8 cellular contexts compared by ENCODE assay signal in the genomic region with DNA sequence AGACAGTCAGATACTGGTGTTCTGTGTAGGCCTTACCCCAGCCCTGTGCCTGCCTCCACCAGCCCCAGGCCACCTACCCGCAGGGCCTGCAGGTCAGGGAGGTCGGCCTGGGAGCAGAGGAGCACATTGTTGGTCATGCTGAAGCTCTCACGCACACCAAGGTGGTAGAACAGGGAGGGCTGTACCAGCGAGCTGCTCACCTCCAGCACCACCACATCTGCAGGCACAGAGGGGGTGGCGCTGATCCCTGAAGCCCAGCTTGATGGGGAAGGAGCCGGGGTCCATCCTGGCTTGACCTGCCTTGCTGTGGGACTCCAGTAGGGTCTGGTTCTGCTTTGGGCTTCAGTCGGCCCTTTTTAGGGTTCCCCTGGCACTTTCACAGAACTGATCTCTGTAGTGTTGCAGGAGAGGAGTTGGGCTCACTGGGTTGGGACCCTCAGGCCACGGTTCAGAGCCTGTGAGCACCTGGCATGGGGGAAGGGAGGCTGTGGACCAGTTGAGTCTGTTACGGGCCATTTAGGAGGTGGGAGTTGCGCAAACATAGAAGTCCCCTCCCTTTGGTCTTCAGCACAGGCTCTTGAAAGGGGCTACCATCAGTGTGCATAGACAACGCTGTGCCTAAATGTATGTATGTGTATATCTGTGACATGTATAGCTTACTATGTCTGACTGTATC. TPM values are rescaled to one million over a fixed set of nuclear protein-coding genes. Genes with fewer than 3 reads are reported as not detected.
DNase-seq lines count a peak whose midpoint lies in the region; ATAC-seq, FAIRE-seq and TF ChIP-seq lines count a peak whose summit lies in the region.

No MANE protein-coding gene starts in this region.

- peaks cover 21% of the 10 kb centered on the region for H3K4me1 ChIP-seq in HUES64 (ENCODE audit: insufficient read depth, low read length)
- H3K4me1 ChIP-seq in muscle layer of duodenum (ENCODE audit: control insufficient read depth in 1 of 2, insufficient read depth in 2 of 2, low read length in 2 of 2): peaks cover 16 to 29% of the 10 kb centered on the region in 2 donors

- no peak for TF ChIP-seq POLR2A in GM12892 (IDR thresholded peaks at IDR 0.05; ENCODE audit: low read depth, low read length)

- 80% methylated on average over 11 of the region's 11 CpGs for WGBS in HUES64

- ATAC-seq in HG02571 (IDR thresholded peaks at IDR 0.05; ENCODE audit: unreplicated experiment): no peak

- DNase-seq in AG04449 (ENCODE audit: low read depth, low spot score) (no peak), bronchial epithelial cell (ENCODE audit: low read depth) (no peak), GF-D8 (lab: John Stamatoyannopoulos, UW) (no peak), D341Med (ENCODE audit: low spot score) (no peak), GM12892 (ENCODE audit: insufficient read length) (no peak)

- H3K27ac ChIP-seq in HUES64 (ENCODE audit: low read depth, low read length) (no peak overlapping the region), muscle layer of duodenum (ENCODE audit: low read length) (peak overlapping the region; percentile 76)

- FAIRE-seq in bronchial epithelial cell (lab: Jason Lieb, UNC) (no peak), GM12892 (lab: Jason Lieb, UNC) (no peak)

- CTCF ChIA-PET in AG04449 (lab: Yijun Ruan, JAX): interaction anchor here (0.7 to 10.4 kb wide), 27 partner anchors 11 to 305 kb away, joined by 3 to 187 read pairs (median 7); partner anchors contain the start of genes GPR3 and SYTL1

- H3K27me3 ChIP-seq in HUES64 (ENCODE audit: insufficient read depth, low read length): peaks cover 24% of the 10 kb centered on the region
- H3K27me3 ChIP-seq in bronchial epithelial cell (ENCODE audit: control insufficient read depth, insufficient read depth, low read length): no peaks in the 10 kb centered on the region
- H3K27me3 ChIP-seq in muscle layer of duodenum (ENCODE audit: low read depth, low read length): no peaks in the 10 kb centered on the region

- no peaks in the 10 kb centered on the region for H3K9me3 ChIP-seq in HUES64 (ENCODE audit: insufficient read depth, low read depth, low read length)
- H3K9me3 ChIP-seq in muscle layer of duodenum (ENCODE audit: control insufficient read depth in 1 of 2, low read length in 2 of 2): no peaks in the 10 kb centered on the region

- no peak overlapping the region for H3K9ac ChIP-seq in HUES64 (ENCODE audit: low read depth, low read length)

- H3K4me3 ChIP-seq in AG04449 (ENCODE audit: low read depth, low read length) (peak overlapping the region; percentile 52), HUES64 (ENCODE audit: low read length) (peak overlapping the region; percentile 6), bronchial epithelial cell (ENCODE audit: low read depth, low read length) (peak overlapping the region; percentile 75), muscle layer of duodenum (ENCODE audit: low read depth in 1 of 2, low read length in 2 of 2) (peak overlapping the region; percentile 66 to 72)

- H3K36me3 ChIP-seq in HUES64 (ENCODE audit: insufficient read depth, low read length) (no peaks in the 10 kb centered on the region), bronchial epithelial cell (ENCODE audit: control insufficient read depth, insufficient read depth, low read length) (peaks cover 41% of the 10 kb centered on the region), muscle layer of duodenum (ENCODE audit: control insufficient read depth in 1 of 2, insufficient read depth in 2 of 2, low read length in 2 of 2) (peaks cover 17 to 37% of the 10 kb centered on the region in 2 donors)

- POLR2A ChIA-PET in AG04449 (lab: Yijun Ruan, JAX): interaction anchor here (0.9 to 2.3 kb wide), 7 partner anchors 9 to 253 kb away, joined by 3 to 31 read pairs (median 5); no protein-coding TSS in a partner anchor

- TF ChIP-seq CTCF in AG04449 (IDR thresholded peaks at IDR 0.05; ENCODE audit: insufficient read depth, low read length, missing control alignments) (no peak), bronchial epithelial cell (IDR thresholded peaks at IDR 0.05; ENCODE audit: insufficient read depth, low read length, severe bottlenecking) (no peak)

RNA-seq across cellular contexts. Expression of gene MAP3K6, which starts 1.9 kb away (rescaled TPM):
- polyA plus RNA-seq in HUES64 (2013, experiment 1 of 2): 4.5 TPM
- 9.9 TPM for polyA plus RNA-seq in HUES64 (2013, experiment 2 of 2)
- 12.1 and 17.2 TPM in 2 replicates for total RNA-seq in bronchial epithelial cell
- polyA plus RNA-seq in GM12892 (2012; ENCODE audit: missing spikeins): 8.7 TPM

RNA-seq across cellular contexts. Expression of gene FCN3, which starts 9.8 kb away (rescaled TPM):
- polyA plus RNA-seq in HUES64 (2013, experiment 1 of 2): not detected
- polyA plus RNA-seq in HUES64 (2013, experiment 2 of 2): not detected
- 0.26 TPM in 2 replicates for total RNA-seq in bronchial epithelial cell
- 0.47 TPM for polyA plus RNA-seq in GM12892 (2012; ENCODE audit: missing spikeins)

RNA-seq across cellular contexts. Expression of gene CD164L2, which starts 18.3 kb away (rescaled TPM):
- polyA plus RNA-seq in HUES64 (2013, experiment 1 of 2): 0.55 TPM
- 0.63 TPM for polyA plus RNA-seq in HUES64 (2013, experiment 2 of 2)
- 1.1 and 2.9 TPM in 2 replicates for total RNA-seq in bronchial epithelial cell
- 0.17 TPM for polyA plus RNA-seq in GM12892 (2012; ENCODE audit: missing spikeins)

RNA-seq across cellular contexts. Expression of gene SYTL1, which starts 23.0 kb away (rescaled TPM):
- polyA plus RNA-seq in HUES64 (2013, experiment 1 of 2): 5.5 TPM
- 5.3 TPM for polyA plus RNA-seq in HUES64 (2013, experiment 2 of 2)
- total RNA-seq in bronchial epithelial cell: 31.9 and 86.3 TPM in 2 replicates
- 4.5 TPM for polyA plus RNA-seq in GM12892 (2012; ENCODE audit: missing spikeins)

RNA-seq across cellular contexts. Expression of gene GPR3, which starts 27.6 kb away (rescaled TPM):
- 7.0 TPM for polyA plus RNA-seq in HUES64 (2013, experiment 1 of 2)
- 9.2 TPM for polyA plus RNA-seq in HUES64 (2013, experiment 2 of 2)
- not detected in 2 replicates for total RNA-seq in bronchial epithelial cell
- polyA plus RNA-seq in GM12892 (2012; ENCODE audit: missing spikeins): 0.42 TPM

Comparison
In these comparisons a context has a peak if more than half of its experiments do, and no peak if none do; other contexts are left out.
1. H3K4me3 ChIP-seq: peak in every context shown above with its lines; median percentile 75 in bronchial epithelial cell; 69 in muscle layer of duodenum; 52 in AG04449; 6 in HUES64.